ENCODE assay signal across 23 cellular contexts in the genomic region with DNA sequence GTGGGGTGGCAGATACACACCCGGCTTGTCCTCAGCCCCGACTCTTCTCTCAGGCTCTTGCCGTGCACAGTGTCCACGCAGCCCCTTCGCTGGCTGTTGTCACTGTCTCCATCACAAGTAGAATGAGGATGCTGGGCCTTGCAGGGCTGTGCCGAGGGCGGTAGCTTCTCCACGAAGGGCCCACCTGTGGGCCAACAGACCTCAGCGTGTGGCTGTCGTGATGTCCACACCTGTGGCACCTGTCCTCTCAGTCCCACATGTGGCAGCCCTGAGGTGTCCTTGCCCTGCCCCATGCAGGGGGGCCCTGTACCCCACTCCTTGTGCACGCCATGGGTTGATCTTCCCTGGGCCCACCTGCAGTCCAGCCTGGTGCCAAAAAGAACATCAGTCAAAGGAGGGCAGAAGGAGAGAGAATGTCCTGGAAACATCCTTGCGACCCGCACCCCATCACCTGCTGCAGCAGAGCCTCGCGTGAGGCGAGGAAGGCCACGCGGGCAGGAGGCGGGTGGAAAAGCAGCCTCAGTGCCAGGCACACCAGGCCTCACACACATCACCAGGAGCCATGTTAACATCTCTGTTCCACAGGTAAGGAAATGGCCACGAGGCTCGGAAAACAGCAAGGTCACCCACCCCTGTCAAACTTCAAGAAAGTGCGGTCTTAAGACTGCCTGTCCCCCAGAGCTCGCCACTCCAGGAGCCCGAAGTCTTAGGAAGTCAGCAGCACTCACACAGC. TPM values are rescaled to one million over a fixed set of nuclear protein-coding genes. Genes with fewer than 3 reads are reported as not detected.
DNase-seq lines count a peak whose midpoint lies in the region; ATAC-seq, FAIRE-seq and TF ChIP-seq lines count a peak whose summit lies in the region.
"Had no signal": no experiment of that assay in that cellular context is flagged by ENCODE, and none has a peak within 500 bp of the region (broad histone marks: within the 10 kb centered on the region; RNA-seq: fewer than 3 reads in every experiment).

No MANE protein-coding gene starts in this region.

- H3K4me3 ChIP-seq in HepG2 (replicated peaks in 1 of 3; ENCODE audit: insufficient read depth in 1 of 3, low read depth in 2 of 3, low read length in 3 of 3) = no peak overlapping the region
- H3K4me3 ChIP-seq in right lobe of liver = no peak overlapping the region
- H3K4me3 ChIP-seq in esophagus muscularis mucosa = no peak overlapping the region
- no peak overlapping the region for H3K4me3 ChIP-seq in trophoblast cell (ENCODE audit: low read depth, low read length)
- H3K4me3 ChIP-seq: PC-9, SJSA1 had no signal

- no peak overlapping the region for H2BK120ac ChIP-seq in trophoblast cell (ENCODE audit: insufficient read depth, low read length, poor library complexity)

- H3K18ac ChIP-seq in trophoblast cell (ENCODE audit: low read length) = no peak overlapping the region

- H3K36me3 ChIP-seq in HepG2 (replicated peaks in 1 of 2; ENCODE audit: control insufficient read depth in 1 of 2, insufficient read depth in 2 of 2, low read length in 2 of 2) (no peaks in the 10 kb centered on the region), right lobe of liver (no peaks in the 10 kb centered on the region), esophagus muscularis mucosa (no peaks in the 10 kb centered on the region), trophoblast cell (ENCODE audit: control insufficient read depth in 1 of 2, insufficient read depth in 2 of 2, low read length in 2 of 2) (no peaks in the 10 kb centered on the region)
- H3K36me3 ChIP-seq: SJSA1 had no signal

- intact Hi-C loops in HepG2 (cut with micrococcal nuclease; ENCODE audit: unreplicated experiment) = no loop called here
- intact Hi-C loops in right lobe of liver (cut with DNase I) = no loop called here
- intact Hi-C loops in esophagus muscularis mucosa (cut with DNase I) = no loop called here

- no peaks in the 10 kb centered on the region for H3K27me3 ChIP-seq in HepG2 (ENCODE audit: control insufficient read depth in 1 of 2, insufficient read depth in 2 of 2, low read length in 2 of 2)
- H3K27me3 ChIP-seq in right lobe of liver = no peaks in the 10 kb centered on the region
- H3K27me3 ChIP-seq in esophagus muscularis mucosa = no peaks in the 10 kb centered on the region
- no peaks in the 10 kb centered on the region for H3K27me3 ChIP-seq in trophoblast cell (ENCODE audit: insufficient read depth, low read length)

- H3K4ac ChIP-seq in trophoblast cell (ENCODE audit: low read depth, low read length) = no peak overlapping the region

- no peak overlapping the region for H3K14ac ChIP-seq in trophoblast cell (ENCODE audit: low read length)

- no peak for FAIRE-seq in HepG2 (lab: Jason Lieb, UNC)
- FAIRE-seq: GM19239, HTR-8/SVneo had no signal

- H2AK5ac ChIP-seq in trophoblast cell (ENCODE audit: low read length) = no peak overlapping the region

- no peak overlapping the region for H2BK5ac ChIP-seq in trophoblast cell (ENCODE audit: low read depth, low read length, poor library complexity)

- no peak overlapping the region for H4K91ac ChIP-seq in trophoblast cell (ENCODE audit: low read depth, low read length)

- no peak for TF ChIP-seq RAD21 in HepG2 (CRISPR knock-in tag; IDR thresholded peaks at IDR 0.05)

- H3K79me2 ChIP-seq in HepG2 (ENCODE audit: insufficient read depth, low read length) = no peaks in the 10 kb centered on the region
- H3K79me2 ChIP-seq in trophoblast cell (ENCODE audit: control insufficient read depth, insufficient read depth, low read length, poor library complexity) = no peaks in the 10 kb centered on the region

- CTCF ChIA-PET in HepG2 (lab: Yijun Ruan, JAX; ENCODE audit: low intra/inter-chr PET ratio, low total read pairs) = no interaction called here

- no TSS peak for BruUV-seq in HepG2 (replicated peaks; lab: Mats Ljungman, UMichigan)

- H3K4me2 ChIP-seq in HepG2 (ENCODE audit: low read depth, low read length) = no peak overlapping the region
- no peak overlapping the region for H3K4me2 ChIP-seq in trophoblast cell (ENCODE audit: low read length)
- H3K4me2 ChIP-seq: PC-9 had no signal

- H3K23ac ChIP-seq in trophoblast cell (ENCODE audit: low read length) = no peak overlapping the region

- DNase-seq in HepG2 (ENCODE audit: low spot score) (no peak), right lobe of liver (no peak), esophagus muscularis mucosa (ENCODE audit: extremely low spot score) (peak; percentile 68), trophoblast cell (no peak), NCI-H69 (lab: John Stamatoyannopoulos, UW) (no peak), SW 1271 (lab: John Stamatoyannopoulos, UW) (no peak)
- DNase-seq in effector CD4-positive, alpha-beta T cell = no peak
- DNase-seq in activated effector memory CD4-positive, alpha-beta T cell treated with anti-CD3 and anti-CD28 coated beads, Interleukin-2, amount 50 U/mL, for 16 hours = no peak
- DNase-seq: DMS153, DND-41, GOT3, KG1, NCI-H1048, NCI-H1417, NCI-H1694, NCI-H2029 treated with DMSO at 0.1 percent for 48 hours, NCI-H446 treated with DMSO at 0.1 percent for 48 hours, NCI-H526, PC-9, Right ventricle myocardium superior had no signal

- H3K9ac ChIP-seq in HepG2 (ENCODE audit: insufficient read depth, low read depth, low read length) (no peak overlapping the region), trophoblast cell (ENCODE audit: low read length) (no peak overlapping the region)

- H3K79me1 ChIP-seq in trophoblast cell (ENCODE audit: low read length) = no peaks in the 10 kb centered on the region

- TF ChIP-seq POLR2A in HepG2 (IDR thresholded peaks at IDR 0.05; ENCODE audit: insufficient read depth in 1 of 2, low read depth in 2 of 2, low read length in 2 of 2) = no peak
- TF ChIP-seq POLR2A in right lobe of liver (IDR thresholded peaks at IDR 0.05) = no peak
- no peak for TF ChIP-seq POLR2A in esophagus muscularis mucosa (IDR thresholded peaks at IDR 0.05; ENCODE audit: low read depth)

- H3K4me1 ChIP-seq in HepG2 (ENCODE audit: insufficient read depth, low read length) (peaks cover 65% of the 10 kb centered on the region), right lobe of liver (peaks cover 0 to 14% (median 0%) of the 10 kb centered on the region in 4 donors), esophagus muscularis mucosa (peaks cover 0 to 4% (median under 1%) of the 10 kb centered on the region in 4 donors), trophoblast cell (ENCODE audit: control insufficient read depth in 1 of 2, insufficient read depth in 2 of 2, low read length in 2 of 2) (peaks cover 3 to 4% of the 10 kb centered on the region in 2 experiments)
- H3K4me1 ChIP-seq: SJSA1 had no signal

- POLR2A ChIA-PET in HepG2 (lab: Yijun Ruan, JAX) = interaction anchor here (2.4 kb wide), 1 partner anchor 43 kb away, joined by 16 read pairs; no protein-coding TSS in a partner anchor

- no peaks in the 10 kb centered on the region for H4K20me1 ChIP-seq in HepG2 (ENCODE audit: insufficient read depth, low read length)

- TF ChIP-seq EP300 in HepG2 (IDR thresholded peaks at IDR 0.05; ENCODE audit: low read depth in 2 of 2, low read length in 2 of 2) = no peak
- no peak for TF ChIP-seq EP300 in HepG2 (CRISPR knock-in tag; IDR thresholded peaks at IDR 0.05; ENCODE audit: borderline replicate concordance)
- no peak for TF ChIP-seq EP300 in esophagus muscularis mucosa (IDR thresholded peaks at IDR 0.05)

- no peak overlapping the region for H4K12ac ChIP-seq in trophoblast cell (ENCODE audit: low read depth, low read length)

- ATAC-seq in HepG2 = no peak
- no peak for ATAC-seq in right lobe of liver

- TF ChIP-seq CTCF in HepG2 (CRISPR knock-in tag; IDR thresholded peaks at IDR 0.05) = no peak
- no peak for TF ChIP-seq CTCF in right lobe of liver (IDR thresholded peaks at IDR 0.05)
- no peak for TF ChIP-seq CTCF in esophagus muscularis mucosa (IDR thresholded peaks at IDR 0.05)

- H3K9me3 ChIP-seq in HepG2 (ENCODE audit: low read length) = no peaks in the 10 kb centered on the region
- H3K9me3 ChIP-seq in right lobe of liver = no peaks in the 10 kb centered on the region
- H3K9me3 ChIP-seq in esophagus muscularis mucosa = no peaks in the 10 kb centered on the region
- peaks cover 4% of the 10 kb centered on the region for H3K9me3 ChIP-seq in trophoblast cell (ENCODE audit: insufficient read depth, low read depth, low read length)
- H3K9me3 ChIP-seq: SJSA1 had no signal

- no peak overlapping the region for H4K8ac ChIP-seq in trophoblast cell (ENCODE audit: low read depth, low read length)

- peak overlapping the region; percentile 10 for H2BK12ac ChIP-seq in trophoblast cell (ENCODE audit: low read length)

- in situ Hi-C loops in HepG2 (cut with HindIII; ENCODE audit: extremely low pct_ligation_motif_present, low pct_unique_long_range_greater_than_20kb) = no loop called here

- no peak overlapping the region for H3K27ac ChIP-seq in HepG2 (ENCODE audit: extremely low read length, insufficient read depth, low read length)
- H3K27ac ChIP-seq in right lobe of liver = no peak overlapping the region
- no peak overlapping the region for H3K27ac ChIP-seq in esophagus muscularis mucosa (replicated peaks in 1 of 4)
- no peak overlapping the region for H3K27ac ChIP-seq in trophoblast cell (ENCODE audit: low read depth, low read length)
- H3K27ac ChIP-seq: PC-9, SJSA1 had no signal

- 96% methylated on average over 21 of the region's 24 CpGs for WGBS in HepG2 (ENCODE audit: low lambda C conversion rate)
- WGBS in right lobe of liver (ENCODE audit: insufficient coverage, low coverage, low lambda C conversion rate, missing lambda C conversion rate) = 88% methylated on average over 8 of the region's 24 CpGs
- WGBS in esophagus muscularis mucosa = 91% methylated on average over 18 of the region's 24 CpGs
- WGBS in trophoblast cell (ENCODE audit: extremely low coverage, insufficient coverage, insufficient read length) = no CpG with 5 or more reads among the region's 24 CpGs

- H2AFZ ChIP-seq in HepG2 (ENCODE audit: low read length) = no peak overlapping the region
- no peak overlapping the region for H2AFZ ChIP-seq in trophoblast cell (ENCODE audit: insufficient read depth, low read length, poor library complexity)
- H2AFZ ChIP-seq: PC-9 had no signal

RNA-seq across cellular contexts. Expression of a gene that starts 22.3 kb away (rescaled TPM):
- total RNA-seq in HepG2 (2016; rRNA removed; fragmentation: Illumina TruSeq; extraction: Trizol) (97.8 and 136 TPM in 2 replicates), right lobe of liver (100 to 1,000 TPM in 1 of 6 experiments, 10 to 100 TPM in 5; 77.0 to 106 (median 85.5) TPM), esophagus muscularis mucosa (10 to 100 TPM; 66.9 to 88.0 (median 75.3) TPM)
- total RNA-seq in HepG2 (2016; cell fraction: cytosol; rRNA removed; fragmentation: Illumina TruSeq; extraction: Trizol; ENCODE audit: low read depth) = 82.1 and 86.5 TPM in 2 replicates
- total RNA-seq in HepG2 (2016; cell fraction: insoluble cytoplasmic fraction; rRNA removed; fragmentation: Illumina TruSeq; extraction: Trizol) = 90.9 and 138 TPM in 2 replicates
- total RNA-seq in HepG2 (2016; cell fraction: membrane; rRNA removed; fragmentation: Illumina TruSeq; extraction: Trizol) = 67.9 and 80.5 TPM in 2 replicates
- 248 and 270 TPM in 2 replicates for total RNA-seq in HepG2 (2016; cell fraction: nucleus; rRNA removed; fragmentation: Illumina TruSeq; extraction: Trizol)
- polyA plus RNA-seq in HepG2 (2011; rRNA removed) = 151 and 156 TPM in 2 replicates
- 52.5 and 65.6 TPM in 2 replicates for polyA plus RNA-seq in HepG2 (2011; cell fraction: cytosol; rRNA removed)
- polyA plus RNA-seq in HepG2 (2011; cell fraction: nucleus; rRNA removed) = 488 and 509 TPM in 2 replicates
- 141 and 152 TPM in 2 replicates for polyA plus RNA-seq in HepG2 (2012)
- 1.8 and 2.1 TPM in 2 replicates for polyA plus RNA-seq in HepG2 (2016; cell fraction: cytosol; fragmentation: Illumina TruSeq; extraction: Trizol; ENCODE audit: low read depth)
- 62.7 and 70.2 TPM in 2 replicates for polyA plus RNA-seq in HepG2 (2016; cell fraction: insoluble cytoplasmic fraction; fragmentation: Illumina TruSeq; extraction: Trizol; ENCODE audit: low read depth)
- 7.1 and 7.2 TPM in 2 replicates for polyA plus RNA-seq in HepG2 (2016; cell fraction: membrane; fragmentation: Illumina TruSeq; extraction: Trizol; ENCODE audit: low read depth)
- polyA plus RNA-seq in HepG2 (2016; cell fraction: nucleus; fragmentation: Illumina TruSeq; extraction: Trizol; ENCODE audit: insufficient read depth, low read depth) = 361 and 384 TPM in 2 replicates
- polyA minus RNA-seq in HepG2 (2011; rRNA and poly(A)+ RNA removed; ENCODE audit: low replicate concordance) = 24.6 and 223 TPM in 2 replicates
- polyA minus RNA-seq in HepG2 (2011; cell fraction: cytosol; rRNA and poly(A)+ RNA removed) = 115 and 134 TPM in 2 replicates
- polyA minus RNA-seq in HepG2 (2011; cell fraction: nucleus; rRNA and poly(A)+ RNA removed) = 847 and 897 TPM in 2 replicates
- 195 and 197 TPM in 2 replicates for polyA plus RNA-seq in trophoblast cell (2013)
